19 cellular contexts compared by ENCODE assay signal in the genomic region with DNA sequence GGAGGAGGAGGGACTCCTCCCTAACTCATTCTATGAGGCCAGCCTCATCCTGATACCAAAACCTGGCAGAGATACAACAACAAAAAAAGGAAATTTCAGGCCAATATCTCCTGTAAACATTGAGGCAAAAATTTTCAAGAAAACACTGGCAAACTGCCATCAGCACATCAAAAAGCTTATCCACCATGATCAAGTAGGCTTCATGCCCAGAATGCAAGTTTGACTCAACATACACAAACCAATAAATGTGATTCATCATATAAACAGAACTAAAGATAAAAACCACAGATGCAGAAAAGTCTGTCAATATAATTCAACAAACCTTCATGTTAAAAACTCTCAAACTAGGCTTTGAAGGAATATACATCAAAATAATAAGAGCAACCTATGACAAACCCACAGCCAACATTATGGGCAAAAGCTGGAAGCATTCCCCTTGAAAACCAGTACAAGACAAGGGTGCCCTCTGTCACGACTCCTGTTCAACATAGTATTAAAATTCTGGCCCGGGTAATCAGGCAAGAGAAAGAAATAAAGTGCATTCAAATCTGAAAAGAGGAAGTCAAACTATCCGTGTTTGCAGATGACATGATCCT.
DNase-seq lines count a peak whose midpoint lies in the region; ATAC-seq and TF ChIP-seq lines count a peak whose summit lies in the region.
"Had no signal": no experiment of that assay in that cellular context is flagged by ENCODE, and none has a peak within 500 bp of the region (broad histone marks: within the 10 kb centered on the region; RNA-seq: fewer than 3 reads in every experiment).

No MANE protein-coding gene starts in this region.

- H3K36me3 ChIP-seq in PC-3 (ENCODE audit: low read depth, low read length) = no peaks in the 10 kb centered on the region
- no peaks in the 10 kb centered on the region for H3K36me3 ChIP-seq in MM.1S (replicated peaks; ENCODE audit: insufficient read depth, low read length)
- H3K36me3 ChIP-seq: neutrophil, tibial nerve had no signal

- H3K27me3 ChIP-seq in PC-3 (ENCODE audit: low read length) (no peaks in the 10 kb centered on the region), MM.1S (replicated peaks; ENCODE audit: insufficient read depth, low read length) (no peaks in the 10 kb centered on the region)
- H3K27me3 ChIP-seq: neutrophil, tibial nerve had no signal

- H3K27ac Mint-ChIP-seq in stimulated activated naive CD8-positive, alpha-beta T cell treated with anti-CD3 and anti-CD28 coated beads, Interleukin-15, amount 100 ng/mL, for 72 hours = no peak overlapping the region
- H3K27ac Mint-ChIP-seq: activated CD4-positive, alpha-beta T cell treated with anti-CD3 and anti-CD28 coated beads, Interleukin-2, amount 10 ng/mL, durations not matched to agents 7 days and 5 days; IgD-negative memory B cell had no signal

- H3K9me2 ChIP-seq in PC-3 (replicated peaks; ENCODE audit: low read length) (no peaks in the 10 kb centered on the region), MM.1S (replicated peaks; ENCODE audit: insufficient read depth, low read length) (no peaks in the 10 kb centered on the region)

- H4K20me1 ChIP-seq in PC-3 (ENCODE audit: low read length) = peaks cover 3% of the 10 kb centered on the region; the same call in 1 of the 2 replicates
- no peaks in the 10 kb centered on the region for H4K20me1 ChIP-seq in MM.1S (ENCODE audit: insufficient read depth, low read length)

- CTCF ChIA-PET in PC-3 (lab: Charles Lee) = interaction anchor here (0.6 kb wide), 1 partner anchor 346 kb away, joined by 3 read pairs; no protein-coding TSS in a partner anchor

- intact Hi-C loops in PC-3 (cut with micrococcal nuclease) = loop anchor here (10.0 kb wide), 2 partner anchors 345 to 575 kb away; no protein-coding TSS in a partner anchor
- intact Hi-C loops in left cardiac atrium (cut with DNase I) = no loop called here

- H2AFZ ChIP-seq in PC-3 (ENCODE audit: low read length) = no peak overlapping the region
- H2AFZ ChIP-seq in MM.1S (ENCODE audit: low read length) = no peak overlapping the region

- H3K4me2 ChIP-seq in PC-3 (ENCODE audit: low read length) = peak overlapping the region; percentile 40
- H3K4me2 ChIP-seq in MM.1S (ENCODE audit: low read depth, low read length) = no peak overlapping the region

- BruUV-seq in PC-3 (replicated peaks; lab: Mats Ljungman, UMichigan) = no TSS peak

- H3K79me2 ChIP-seq in PC-3 (ENCODE audit: low read length) (no peaks in the 10 kb centered on the region), MM.1S (ENCODE audit: low read length) (no peaks in the 10 kb centered on the region)

- H3K9ac ChIP-seq in PC-3 (ENCODE audit: low read length) (no peak overlapping the region), MM.1S (ENCODE audit: low read length) (no peak overlapping the region)

- DNase-seq in HS-5 (ENCODE audit: low read depth) = peak; percentile 54
- DNase-seq in PC-3 = peak; percentile 96
- DNase-seq in cardiac fibroblast (ENCODE audit: low read depth in 2 of 2) = peak; percentile 15 to 49
- DNase-seq in lung microvascular endothelial cell (ENCODE audit: low read depth in 2 of 2) = peak; percentile 11 to 24
- DNase-seq in MM.1S = no peak
- no peak for DNase-seq in stimulated activated naive CD8-positive, alpha-beta T cell treated with anti-CD3 and anti-CD28 coated beads, Interleukin-15, amount 100 ng/mL, for 72 hours
- DNase-seq in left cardiac atrium = no peak
- DNase-seq in activated CD4-positive, alpha-beta T cell treated with anti-CD3 and anti-CD28 coated beads, Interleukin-2, amount 50 U/mL, for 48 hours = no peak
- DNase-seq: activated CD4-positive, alpha-beta T cell treated with anti-CD3 and anti-CD28 coated beads, Interleukin-2, amount 10 ng/mL, durations not matched to agents 7 days and 5 days; activated naive CD4-positive, alpha-beta T cell treated with Interleukin-2 at 50 U/mL for 16 hours; anterior cingulate cortex; C1 segment of cervical spinal cord; DMS153; NCI-H2171 treated with DMSO at 0.1 percent for 48 hours; NCI-H774; stimulated activated naive CD4-positive, alpha-beta T cell had no signal

- no peaks in the 10 kb centered on the region for H3K27me3 Mint-ChIP-seq in stimulated activated naive CD8-positive, alpha-beta T cell treated with anti-CD3 and anti-CD28 coated beads, Interleukin-15, amount 100 ng/mL, for 72 hours
- H3K27me3 Mint-ChIP-seq: activated CD4-positive, alpha-beta T cell treated with anti-CD3 and anti-CD28 coated beads, Interleukin-2, amount 10 ng/mL, durations not matched to agents 7 days and 5 days; IgD-negative memory B cell had no signal

- no peaks in the 10 kb centered on the region for H3K4me1 Mint-ChIP-seq in stimulated activated naive CD8-positive, alpha-beta T cell treated with anti-CD3 and anti-CD28 coated beads, Interleukin-15, amount 100 ng/mL, for 72 hours
- H3K4me1 Mint-ChIP-seq: activated CD4-positive, alpha-beta T cell treated with anti-CD3 and anti-CD28 coated beads, Interleukin-2, amount 10 ng/mL, durations not matched to agents 7 days and 5 days; IgD-negative memory B cell had no signal

- H3K9me3 ChIP-seq in PC-3 (ENCODE audit: low read length) = no peaks in the 10 kb centered on the region
- H3K9me3 ChIP-seq in MM.1S (replicated peaks; ENCODE audit: insufficient read depth, low read length) = no peaks in the 10 kb centered on the region
- H3K9me3 ChIP-seq: neutrophil, tibial nerve had no signal

- TF ChIP-seq CTCF in PC-3 (conservative IDR thresholded peaks at IDR 0.05; ENCODE audit: low read depth, low read length) (no peak; the same call in 1 of the 2 replicates), cardiac fibroblast (IDR thresholded peaks at IDR 0.05; ENCODE audit: low read depth, low read length) (no peak), MM.1S (IDR thresholded peaks at IDR 0.05; ENCODE audit: low read length) (no peak)

- no peak overlapping the region for H3K4me3 ChIP-seq in PC-3 (ENCODE audit: low read length)
- no peak overlapping the region for H3K4me3 ChIP-seq in cardiac fibroblast (replicated peaks in 1 of 2; ENCODE audit: low read depth in 2 of 2, low read length in 2 of 2)
- H3K4me3 ChIP-seq in MM.1S (ENCODE audit: low read length) = no peak overlapping the region
- H3K4me3 ChIP-seq: tibial nerve had no signal

- ATAC-seq in PC-3 = peak; percentile 85
- ATAC-seq in stimulated activated naive CD8-positive, alpha-beta T cell treated with anti-CD3 and anti-CD28 coated beads, Interleukin-15, amount 100 ng/mL, for 72 hours = no peak
- ATAC-seq in left cardiac atrium = no peak

- H3K9me3 Mint-ChIP-seq in stimulated activated naive CD8-positive, alpha-beta T cell treated with anti-CD3 and anti-CD28 coated beads, Interleukin-15, amount 100 ng/mL, for 72 hours = peaks cover 0 to 7% of the 10 kb centered on the region in 2 donors
- H3K9me3 Mint-ChIP-seq: activated CD4-positive, alpha-beta T cell treated with anti-CD3 and anti-CD28 coated beads, Interleukin-2, amount 10 ng/mL, durations not matched to agents 7 days and 5 days had no signal

- POLR2A ChIA-PET in PC-3 (lab: Charles Lee; ENCODE audit: unreplicated experiment) = interaction anchor here (0.7 kb wide), 1 partner anchor 17 kb away, joined by 3 read pairs; no protein-coding TSS in a partner anchor

- no peak overlapping the region for H3K4me3 Mint-ChIP-seq in stimulated activated naive CD8-positive, alpha-beta T cell treated with anti-CD3 and anti-CD28 coated beads, Interleukin-15, amount 100 ng/mL, for 72 hours
- H3K4me3 Mint-ChIP-seq: activated CD4-positive, alpha-beta T cell treated with anti-CD3 and anti-CD28 coated beads, Interleukin-2, amount 10 ng/mL, durations not matched to agents 7 days and 5 days; IgD-negative memory B cell had no signal

- H3F3A ChIP-seq in PC-3 (ENCODE audit: low read length, unreplicated experiment) (peaks cover 6% of the 10 kb centered on the region), MM.1S (ENCODE audit: insufficient read depth, low read length) (no peaks in the 10 kb centered on the region)

- peak overlapping the region; percentile 29 for H3K27ac ChIP-seq in PC-3 (ENCODE audit: low read length)
- H3K27ac ChIP-seq in MM.1S (ENCODE audit: low read length) = no peak overlapping the region
- H3K27ac ChIP-seq: neutrophil, tibial nerve had no signal

- H3K4me1 ChIP-seq in PC-3 (ENCODE audit: insufficient read depth, low read length) (peaks cover 22% of the 10 kb centered on the region), MM.1S (ENCODE audit: low read length) (no peaks in the 10 kb centered on the region)
- H3K4me1 ChIP-seq: tibial nerve had no signal

Comparison
In these comparisons a context has a peak if more than half of its experiments do, and no peak if none do; other contexts are left out.
1. DNase-seq: peak in HS-5 (single experiment), PC-3 (single experiment), cardiac fibroblast (2 of 2) and lung microvascular endothelial cell (2 of 2); none in MM.1S (single experiment), stimulated activated naive CD8-positive, alpha-beta T cell treated with anti-CD3 and anti-CD28 coated beads, Interleukin-15, amount 100 ng/mL, for 72 hours (0 of 2), left cardiac atrium (single experiment) and activated CD4-positive, alpha-beta T cell treated with anti-CD3 and anti-CD28 coated beads, Interleukin-2, amount 50 U/mL, for 48 hours (0 of 2).